9 cellular contexts compared by ENCODE assay signal in the genomic region with DNA sequence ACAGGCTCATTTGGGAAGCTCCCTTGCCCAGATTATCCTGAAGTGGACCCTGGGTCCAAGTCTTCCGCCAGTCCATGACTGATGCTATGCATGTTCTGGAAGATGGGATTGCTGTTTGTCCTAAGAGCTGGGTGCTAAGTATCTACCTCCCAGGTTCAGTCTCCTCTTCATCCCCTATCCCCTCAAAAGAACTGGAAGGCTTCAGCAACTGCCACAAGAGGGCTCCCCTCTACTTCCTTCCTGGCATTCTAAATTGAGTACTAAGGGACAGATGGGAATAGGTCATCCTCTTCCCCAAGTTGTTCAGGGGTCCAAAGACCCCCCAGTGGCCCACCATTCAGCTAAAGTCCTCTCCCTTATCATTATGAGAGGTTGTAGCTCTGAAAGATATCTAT. TPM values are rescaled to one million over a fixed set of nuclear protein-coding genes. Genes with fewer than 3 reads are reported as not detected.
DNase-seq lines count a peak whose midpoint lies in the region; ATAC-seq and TF ChIP-seq lines count a peak whose summit lies in the region.
"Had no signal": no experiment of that assay in that cellular context is flagged by ENCODE, and none has a peak within 500 bp of the region (broad histone marks: within the 10 kb centered on the region; RNA-seq: fewer than 3 reads in every experiment).

No MANE protein-coding gene starts in this region.

- H3K27ac Mint-ChIP-seq in natural killer cell treated with Interleukin-12 subunit alpha and Interleukin-12 subunit beta and Interleukin-15 and Interleukin-18, amount 100 ng/mL, for 72 hours, result peak overlapping the region; percentile 90 to 91
- H3K27ac Mint-ChIP-seq: B cell had no signal

- peak overlapping the region; percentile 79 for H3K4me3 Mint-ChIP-seq in natural killer cell treated with Interleukin-12 subunit alpha and Interleukin-12 subunit beta and Interleukin-15 and Interleukin-18, amount 100 ng/mL, for 72 hours
- H3K4me3 Mint-ChIP-seq: B cell had no signal

- no peak overlapping the region for H3K4me3 ChIP-seq in astrocyte of the spinal cord (ENCODE audit: low read depth, low read length)

- no peak for ATAC-seq in natural killer cell treated with Interleukin-12 subunit alpha and Interleukin-12 subunit beta and Interleukin-15 and Interleukin-18, amount 100 ng/mL, for 72 hours
- no peak for ATAC-seq in HG02623 (IDR thresholded peaks at IDR 0.05; ENCODE audit: unreplicated experiment)

- peaks cover 56 to 59% of the 10 kb centered on the region in 2 donors for H3K4me1 Mint-ChIP-seq in natural killer cell treated with Interleukin-12 subunit alpha and Interleukin-12 subunit beta and Interleukin-15 and Interleukin-18, amount 100 ng/mL, for 72 hours (ENCODE audit: low read depth in 2 of 2)

- in situ Hi-C loops in astrocyte of the spinal cord (cut with HindIII; ENCODE audit: low sequenced_read_pairs), result no loop called here

- DNase-seq in NCI-H2171 treated with DMSO at 0.1 percent for 48 hours (lab: John Stamatoyannopoulos, UW) (peak; percentile 26), NCI-H2171 (lab: John Stamatoyannopoulos, UW) (no peak), HT-29 (ENCODE audit: low spot score) (peak; percentile 28), astrocyte of the spinal cord (ENCODE audit: low read depth, low spot score) (no peak)
- DNase-seq in natural killer cell treated with Interleukin-12 subunit alpha and Interleukin-12 subunit beta and Interleukin-15 and Interleukin-18, amount 100 ng/mL, for 72 hours (ENCODE audit: low spot score), result no peak
- DNase-seq in stimulated activated CD4-positive, alpha-beta T cell treated with anti-CD3 and anti-CD28 coated beads, Interleukin-4, amount 100 ng/mL, for 24 hours, result no peak
- DNase-seq in stimulated activated CD4-positive, alpha-beta T cell treated with anti-CD3 and anti-CD28 coated beads, Interleukin-4, amount 100 ng/mL, for 4 hours, result no peak

- peaks cover 19% of the 10 kb centered on the region for H3K36me3 Mint-ChIP-seq in natural killer cell treated with Interleukin-12 subunit alpha and Interleukin-12 subunit beta and Interleukin-15 and Interleukin-18, amount 100 ng/mL, for 72 hours

- no peaks in the 10 kb centered on the region for H3K9me3 Mint-ChIP-seq in natural killer cell treated with Interleukin-12 subunit alpha and Interleukin-12 subunit beta and Interleukin-15 and Interleukin-18, amount 100 ng/mL, for 72 hours

- peak; percentile 44 for TF ChIP-seq CTCF in astrocyte of the spinal cord (IDR thresholded peaks at IDR 0.05; ENCODE audit: low read depth, low read length)

- no peaks in the 10 kb centered on the region for H3K27me3 Mint-ChIP-seq in natural killer cell treated with Interleukin-12 subunit alpha and Interleukin-12 subunit beta and Interleukin-15 and Interleukin-18, amount 100 ng/mL, for 72 hours
- H3K27me3 Mint-ChIP-seq: B cell had no signal

RNA-seq across cellular contexts. Expression of a gene that starts 9.0 kb away (rescaled TPM):
- 16.5 and 19.1 TPM in 2 replicates for total RNA-seq in HT-29 (2014; rRNA removed; shearing (Covaris generic))
- 100 to 1,000 TPM; 101 to 112 TPM for total RNA-seq in natural killer cell treated with Interleukin-12 subunit alpha and Interleukin-12 subunit beta and Interleukin-15 and Interleukin-18, amount 100 ng/mL, for 72 hours

RNA-seq across cellular contexts. Expression of a gene that starts 23.0 kb away (rescaled TPM):
- 76.3 and 76.9 TPM in 2 replicates for total RNA-seq in HT-29 (2014; rRNA removed; shearing (Covaris generic))
- total RNA-seq in natural killer cell treated with Interleukin-12 subunit alpha and Interleukin-12 subunit beta and Interleukin-15 and Interleukin-18, amount 100 ng/mL, for 72 hours, result 100 to 1,000 TPM; 125 to 156 TPM

RNA-seq across cellular contexts. Expression of a gene that starts 37.2 kb away (rescaled TPM):
- 0.16 and 0.71 TPM in 2 replicates for total RNA-seq in HT-29 (2014; rRNA removed; shearing (Covaris generic))
- total RNA-seq in natural killer cell treated with Interleukin-12 subunit alpha and Interleukin-12 subunit beta and Interleukin-15 and Interleukin-18, amount 100 ng/mL, for 72 hours, result under 1 TPM in 1 of 2 donors, not detected in 1; 0.50 TPM

RNA-seq across cellular contexts. Expression of a gene that starts 43.8 kb away (rescaled TPM):
- not detected in 2 replicates for total RNA-seq in HT-29 (2014; rRNA removed; shearing (Covaris generic))
- not detected for total RNA-seq in natural killer cell treated with Interleukin-12 subunit alpha and Interleukin-12 subunit beta and Interleukin-15 and Interleukin-18, amount 100 ng/mL, for 72 hours
- total RNA-seq: B cell had no signal

Comparison
In these comparisons a context has a peak if more than half of its experiments do, and no peak if none do; other contexts are left out.
1. DNase-seq: peak in NCI-H2171 treated with DMSO at 0.1 percent for 48 hours (single experiment) and HT-29 (single experiment); none in NCI-H2171 (single experiment), astrocyte of the spinal cord (single experiment), natural killer cell treated with Interleukin-12 subunit alpha and Interleukin-12 subunit beta and Interleukin-15 and Interleukin-18, amount 100 ng/mL, for 72 hours (single experiment), stimulated activated CD4-positive, alpha-beta T cell treated with anti-CD3 and anti-CD28 coated beads, Interleukin-4, amount 100 ng/mL, for 24 hours (single experiment) and stimulated activated CD4-positive, alpha-beta T cell treated with anti-CD3 and anti-CD28 coated beads, Interleukin-4, amount 100 ng/mL, for 4 hours (0 of 2).